ENCODE assay signal across 10 cellular contexts in the genomic region with DNA sequence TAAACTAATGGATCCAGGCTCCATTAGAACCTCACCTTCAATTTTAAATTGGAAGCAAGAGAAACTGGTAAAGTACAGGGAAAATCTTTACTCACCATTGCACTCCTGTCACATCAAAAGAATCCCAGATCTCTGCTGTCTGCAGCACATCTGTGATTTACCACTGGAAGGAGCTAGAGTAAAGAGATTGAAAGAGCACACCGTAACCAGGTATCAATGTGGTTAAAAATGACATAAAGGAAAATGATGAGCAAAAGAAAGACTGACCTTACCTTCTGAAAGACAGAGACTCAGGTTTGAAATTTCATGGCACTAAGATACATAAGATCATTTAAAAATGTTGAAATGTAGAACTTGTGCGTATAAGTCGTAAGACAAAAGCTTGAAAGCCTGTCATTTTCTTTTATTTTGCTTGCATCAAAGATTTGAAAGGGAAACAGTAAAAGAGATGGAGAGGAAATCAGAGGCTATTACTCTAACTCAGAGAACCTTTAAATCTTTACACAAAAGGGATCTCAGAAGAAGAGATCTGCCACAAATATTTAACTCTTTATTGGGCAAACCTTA.
DNase-seq lines count a peak whose midpoint lies in the region; ATAC-seq and TF ChIP-seq lines count a peak whose summit lies in the region.
"Had no signal": no experiment of that assay in that cellular context is flagged by ENCODE, and none has a peak within 500 bp of the region (broad histone marks: within the 10 kb centered on the region; RNA-seq: fewer than 3 reads in every experiment).

No MANE protein-coding gene starts in this region.

- TF ChIP-seq CTCF in OCI-LY1 (IDR thresholded peaks at IDR 0.05; ENCODE audit: low read length), result peak; percentile 18

- no peak for ATAC-seq in GM18907 (IDR thresholded peaks at IDR 0.05; ENCODE audit: unreplicated experiment)
- ATAC-seq in left colon, result no peak

- no peak overlapping the region for H3K27ac ChIP-seq in OCI-LY1 (ENCODE audit: low read depth, low read length, poor library complexity, severe bottlenecking)

- POLR2A ChIA-PET in HEK293T (lab: Yijun Ruan, JAX), result no interaction called here

- H3K4me1 ChIP-seq in OCI-LY1 (ENCODE audit: insufficient read depth, low read length, severe bottlenecking), result no peaks in the 10 kb centered on the region

- no peaks in the 10 kb centered on the region for H3K9me3 ChIP-seq in OCI-LY1 (ENCODE audit: low read length)

- H4K20me1 ChIP-seq in OCI-LY1 (ENCODE audit: insufficient read depth, low read length), result no peaks in the 10 kb centered on the region

- CTCF ChIA-PET in HEK293T (lab: Yijun Ruan, JAX), result interaction anchor here (0.6 kb wide), 1 partner anchor 336 kb away, joined by 3 read pairs; no protein-coding TSS in a partner anchor

- no peaks in the 10 kb centered on the region for H3K36me3 ChIP-seq in OCI-LY1 (ENCODE audit: insufficient read depth, low read length)

- H3F3A ChIP-seq in OCI-LY1 (ENCODE audit: insufficient read depth, low read length), result no peaks in the 10 kb centered on the region

- no peak overlapping the region for H3K4me3 ChIP-seq in OCI-LY1 (ENCODE audit: low read depth, low read length, poor library complexity, severe bottlenecking)

- no peaks in the 10 kb centered on the region for H3K9me2 ChIP-seq in OCI-LY1 (ENCODE audit: low read depth, low read length)

- H3K79me2 ChIP-seq in OCI-LY1 (ENCODE audit: insufficient read depth, low read length), result no peaks in the 10 kb centered on the region

- H3K9ac ChIP-seq in OCI-LY1 (ENCODE audit: low read length), result no peak overlapping the region

- H3K27me3 ChIP-seq in OCI-LY1 (ENCODE audit: insufficient read depth, low read length), result no peaks in the 10 kb centered on the region

- no peak overlapping the region for H2AFZ ChIP-seq in OCI-LY1 (ENCODE audit: low read length)

- intact Hi-C loops in left colon (cut with DNase I, micrococcal nuclease), result no loop called here

- DNase-seq in DMS 273 (lab: John Stamatoyannopoulos, UW; ENCODE audit: unreplicated experiment) (peak; percentile 37), DMS 273 treated with DMSO at 0.1 percent for 48 hours (lab: John Stamatoyannopoulos, UW) (no peak), fibroblast of gingiva (ENCODE audit: low read depth) (peak; percentile 3), retina (peak; percentile 36), HEK293T (ENCODE audit: extremely low spot score) (no peak), left colon (no peak)
- DNase-seq: activated CD4-positive, alpha-beta T cell treated with anti-CD3 and anti-CD28 coated beads, Interleukin-2, amount 50 U/mL, for 1 hour; stimulated activated CD4-positive, alpha-beta T cell treated with anti-CD3 and anti-CD28 coated beads, Interleukin-2, amount 100 ng/mL, for 24 hours had no signal

- H3K4me2 ChIP-seq in OCI-LY1 (ENCODE audit: low read length), result no peak overlapping the region

TF ChIP-seq in HEK293T, 16 proteins besides CTCF, POLR2A, EP300 and RAD21:
- no peak for TF ChIP-seq HDGF (IDR thresholded peaks at IDR 0.05; ENCODE audit: borderline replicate concordance)

Comparison
In these comparisons a context has a peak if more than half of its experiments do, and no peak if none do; other contexts are left out.
1. DNase-seq: peak in DMS 273 (single experiment), fibroblast of gingiva (single experiment) and retina (single experiment); none in DMS 273 treated with DMSO at 0.1 percent for 48 hours (single experiment), HEK293T (single experiment) and left colon (0 of 2).